In the genomic region with DNA sequence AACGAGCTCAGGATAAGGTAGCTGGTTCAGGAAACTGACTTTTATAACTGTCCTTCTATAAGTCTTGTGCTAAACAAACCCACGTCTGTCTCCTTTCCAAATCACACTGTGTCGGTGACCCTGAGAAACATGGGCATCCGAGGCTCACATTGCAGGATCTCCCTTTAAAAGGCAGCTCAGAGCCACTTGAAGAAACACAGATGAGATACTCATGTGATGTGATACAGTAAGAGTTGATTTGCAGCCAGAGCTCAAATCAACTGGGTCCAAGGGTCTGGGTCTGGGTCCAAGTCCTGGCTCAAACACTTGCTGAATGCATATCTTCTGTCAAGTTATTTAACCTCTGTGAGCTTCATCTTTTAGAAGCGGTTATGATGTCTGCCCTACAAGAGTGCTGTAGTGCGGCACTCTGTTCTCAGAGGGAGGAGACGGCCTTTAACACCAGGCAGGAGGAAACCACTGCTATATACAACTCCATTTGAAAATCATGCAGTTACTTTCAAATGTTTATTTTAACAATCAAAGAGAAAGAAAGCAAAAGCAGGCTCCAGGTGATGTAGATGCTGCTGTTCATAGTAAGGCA, we compare ENCODE assay signal across 27 cellular contexts. TPM values are rescaled to one million over a fixed set of nuclear protein-coding genes. Genes with fewer than 3 reads are reported as not detected.
DNase-seq lines count a peak whose midpoint lies in the region; ATAC-seq and TF ChIP-seq lines count a peak whose summit lies in the region.
"Had no signal": no experiment of that assay in that cellular context is flagged by ENCODE, and none has a peak within 500 bp of the region (broad histone marks: within the 10 kb centered on the region; RNA-seq: fewer than 3 reads in every experiment).

No MANE protein-coding gene starts in this region.

- no peak for TF ChIP-seq CTCF in left ventricle myocardium inferior (IDR thresholded peaks at IDR 0.05; ENCODE audit: borderline replicate concordance)
- no peak for TF ChIP-seq CTCF in nephron (IDR thresholded peaks at IDR 0.05; ENCODE audit: unreplicated experiment in 3 of 3)
- TF ChIP-seq CTCF in WTC11 (IDR thresholded peaks at IDR 0.05), result no peak

- peaks cover 17% of the 10 kb centered on the region for H3K4me1 Mint-ChIP-seq in nephron
- no peaks in the 10 kb centered on the region for H3K4me1 Mint-ChIP-seq in WTC11
- H3K4me1 Mint-ChIP-seq: GM23338 had no signal

- DNase-seq in left ventricle myocardium superior, result no peak
- DNase-seq in left ventricle myocardium inferior, result no peak
- DNase-seq in NCI-H2227 (lab: John Stamatoyannopoulos, UW; ENCODE audit: unreplicated experiment), result peak; percentile 53
- DNase-seq in NCI-H774 (lab: John Stamatoyannopoulos, UW), result no peak
- DNase-seq in WTC11 (ENCODE audit: low spot score), result no peak
- DNase-seq: C1 segment of cervical spinal cord; Caco-2; CD4-positive, alpha-beta memory T cell; GF-D8; HFFc6; IMR-90; KG1; MG63; NCI-H1694 treated with DMSO at 0.1 percent for 48 hours; NCI-H226; NCI-H524; NCI-H748 treated with DMSO at 0.1 percent for 48 hours; PC-9; T-cell had no signal

- no peaks in the 10 kb centered on the region for H3K36me3 ChIP-seq in left ventricle myocardium inferior
- H3K36me3 ChIP-seq: HAP-1, MG63 had no signal

- H3K4me1 ChIP-seq in left ventricle myocardium inferior, result peaks cover 10% of the 10 kb centered on the region
- H3K4me1 ChIP-seq: HAP-1 had no signal

- H3K9me3 Mint-ChIP-seq in nephron, result no peaks in the 10 kb centered on the region
- H3K9me3 Mint-ChIP-seq in WTC11, result no peaks in the 10 kb centered on the region
- H3K9me3 Mint-ChIP-seq: CD4-positive, alpha-beta memory T cell; GM23338; HFFc6; T-cell had no signal

- no peak overlapping the region for H3K27ac ChIP-seq in left ventricle myocardium inferior (replicated peaks)
- H3K27ac ChIP-seq: PC-9 had no signal

- H3K4me3 Mint-ChIP-seq in nephron (no peak overlapping the region), WTC11 (no peak overlapping the region)
- H3K4me3 Mint-ChIP-seq: CD4-positive, alpha-beta memory T cell; GM23338; HFFc6 had no signal

- CTCF ChIA-PET in WTC11 (lab: Charles Lee), result interaction anchor here (2.8 to 3.3 kb wide), 2 partner anchors 17 to 115 kb away, joined by 12 to 22 read pairs; no protein-coding TSS in a partner anchor

- H3K4me3 ChIP-seq in left ventricle myocardium inferior, result no peak overlapping the region
- H3K4me3 ChIP-seq: GM23338, HAP-1, MG63, PC-9 had no signal

- H3K9me3 ChIP-seq in left ventricle myocardium inferior (replicated peaks), result no peaks in the 10 kb centered on the region
- H3K9me3 ChIP-seq: Caco-2, HAP-1, MG63 had no signal

- POLR2A ChIA-PET in WTC11 (lab: Charles Lee), result no interaction called here

- H3K27me3 Mint-ChIP-seq in nephron (ENCODE audit: low read depth) (peaks cover 12% of the 10 kb centered on the region), WTC11 (ENCODE audit: low read depth) (no peaks in the 10 kb centered on the region)

- H3K27me3 ChIP-seq in left ventricle myocardium inferior (ENCODE audit: low read depth), result peaks cover 80% of the 10 kb centered on the region
- H3K27me3 ChIP-seq: MG63 had no signal

- intact Hi-C loops in left ventricle myocardium superior (cut with micrococcal nuclease), result no loop called here
- intact Hi-C loops in left ventricle myocardium inferior (cut with micrococcal nuclease), result no loop called here

- ATAC-seq in left ventricle myocardium superior (peak; percentile 87), WTC11 (no peak), HG03457 (IDR thresholded peaks at IDR 0.05; ENCODE audit: unreplicated experiment) (no peak)
- ATAC-seq: GM23338, Right ventricle myocardium inferior had no signal

- H3K36me3 Mint-ChIP-seq in nephron (ENCODE audit: low read depth) (no peaks in the 10 kb centered on the region), WTC11 (no peaks in the 10 kb centered on the region)
- H3K36me3 Mint-ChIP-seq: CD4-positive, alpha-beta memory T cell; T-cell had no signal

- H3K27ac Mint-ChIP-seq in nephron (peak overlapping the region in 2 of 3 experiments; percentile 56 to 76), WTC11 (no peak overlapping the region)
- H3K27ac Mint-ChIP-seq: GM23338, HFFc6, T-cell had no signal

TF ChIP-seq in WTC11, 78 proteins besides CTCF, POLR2A, EP300 and RAD21:
- no peak for TF ChIP-seq ATF1 (CRISPR knock-in tag; IDR thresholded peaks at IDR 0.05)
- TF ChIP-seq, protein P1, sequence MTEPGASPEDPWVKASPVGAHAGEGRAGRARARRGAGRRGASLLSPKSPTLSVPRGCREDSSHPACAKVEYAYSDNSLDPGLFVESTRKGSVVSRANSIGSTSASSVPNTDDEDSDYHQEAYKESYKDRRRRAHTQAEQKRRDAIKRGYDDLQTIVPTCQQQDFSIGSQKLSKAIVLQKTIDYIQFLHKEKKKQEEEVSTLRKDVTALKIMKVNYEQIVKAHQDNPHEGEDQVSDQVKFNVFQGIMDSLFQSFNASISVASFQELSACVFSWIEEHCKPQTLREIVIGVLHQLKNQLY (CRISPR knock-in tag; IDR thresholded peaks at IDR 0.05), result no peak
- TF ChIP-seq, protein P2, sequence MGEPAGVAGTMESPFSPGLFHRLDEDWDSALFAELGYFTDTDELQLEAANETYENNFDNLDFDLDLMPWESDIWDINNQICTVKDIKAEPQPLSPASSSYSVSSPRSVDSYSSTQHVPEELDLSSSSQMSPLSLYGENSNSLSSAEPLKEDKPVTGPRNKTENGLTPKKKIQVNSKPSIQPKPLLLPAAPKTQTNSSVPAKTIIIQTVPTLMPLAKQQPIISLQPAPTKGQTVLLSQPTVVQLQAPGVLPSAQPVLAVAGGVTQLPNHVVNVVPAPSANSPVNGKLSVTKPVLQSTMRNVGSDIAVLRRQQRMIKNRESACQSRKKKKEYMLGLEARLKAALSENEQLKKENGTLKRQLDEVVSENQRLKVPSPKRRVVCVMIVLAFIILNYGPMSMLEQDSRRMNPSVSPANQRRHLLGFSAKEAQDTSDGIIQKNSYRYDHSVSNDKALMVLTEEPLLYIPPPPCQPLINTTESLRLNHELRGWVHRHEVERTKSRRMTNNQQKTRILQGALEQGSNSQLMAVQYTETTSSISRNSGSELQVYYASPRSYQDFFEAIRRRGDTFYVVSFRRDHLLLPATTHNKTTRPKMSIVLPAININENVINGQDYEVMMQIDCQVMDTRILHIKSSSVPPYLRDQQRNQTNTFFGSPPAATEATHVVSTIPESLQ (CRISPR knock-in tag; IDR thresholded peaks at IDR 0.05), result no peak
- no peak for TF ChIP-seq JAZF1 (CRISPR knock-in tag; IDR thresholded peaks at IDR 0.05)
- TF ChIP-seq, protein P3, sequence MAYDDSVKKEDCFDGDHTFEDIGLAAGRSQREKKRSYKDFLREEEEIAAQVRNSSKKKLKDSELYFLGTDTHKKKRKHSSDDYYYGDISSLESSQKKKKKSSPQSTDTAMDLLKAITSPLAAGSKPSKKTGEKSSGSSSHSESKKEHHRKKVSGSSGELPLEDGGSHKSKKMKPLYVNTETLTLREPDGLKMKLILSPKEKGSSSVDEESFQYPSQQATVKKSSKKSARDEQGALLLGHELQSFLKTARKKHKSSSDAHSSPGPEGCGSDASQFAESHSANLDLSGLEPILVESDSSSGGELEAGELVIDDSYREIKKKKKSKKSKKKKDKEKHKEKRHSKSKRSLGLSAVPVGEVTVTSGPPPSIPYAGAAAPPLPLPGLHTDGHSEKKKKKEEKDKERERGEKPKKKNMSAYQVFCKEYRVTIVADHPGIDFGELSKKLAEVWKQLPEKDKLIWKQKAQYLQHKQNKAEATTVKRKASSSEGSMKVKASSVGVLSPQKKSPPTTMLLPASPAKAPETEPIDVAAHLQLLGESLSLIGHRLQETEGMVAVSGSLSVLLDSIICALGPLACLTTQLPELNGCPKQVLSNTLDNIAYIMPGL (CRISPR knock-in tag; IDR thresholded peaks at IDR 0.05), result no peak
- TF ChIP-seq, protein P4, sequence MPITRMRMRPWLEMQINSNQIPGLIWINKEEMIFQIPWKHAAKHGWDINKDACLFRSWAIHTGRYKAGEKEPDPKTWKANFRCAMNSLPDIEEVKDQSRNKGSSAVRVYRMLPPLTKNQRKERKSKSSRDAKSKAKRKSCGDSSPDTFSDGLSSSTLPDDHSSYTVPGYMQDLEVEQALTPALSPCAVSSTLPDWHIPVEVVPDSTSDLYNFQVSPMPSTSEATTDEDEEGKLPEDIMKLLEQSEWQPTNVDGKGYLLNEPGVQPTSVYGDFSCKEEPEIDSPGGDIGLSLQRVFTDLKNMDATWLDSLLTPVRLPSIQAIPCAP (CRISPR knock-in tag; IDR thresholded peaks at IDR 0.05), result no peak
- TF ChIP-seq RELA (CRISPR knock-in tag; IDR thresholded peaks at IDR 0.05; ENCODE audit: borderline replicate concordance), result no peak
- TF ChIP-seq NR2C2 (CRISPR knock-in tag; IDR thresholded peaks at IDR 0.05), result no peak
- TF ChIP-seq ETV6 (CRISPR knock-in tag; IDR thresholded peaks at IDR 0.05), result no peak
- TF ChIP-seq, protein P5, sequence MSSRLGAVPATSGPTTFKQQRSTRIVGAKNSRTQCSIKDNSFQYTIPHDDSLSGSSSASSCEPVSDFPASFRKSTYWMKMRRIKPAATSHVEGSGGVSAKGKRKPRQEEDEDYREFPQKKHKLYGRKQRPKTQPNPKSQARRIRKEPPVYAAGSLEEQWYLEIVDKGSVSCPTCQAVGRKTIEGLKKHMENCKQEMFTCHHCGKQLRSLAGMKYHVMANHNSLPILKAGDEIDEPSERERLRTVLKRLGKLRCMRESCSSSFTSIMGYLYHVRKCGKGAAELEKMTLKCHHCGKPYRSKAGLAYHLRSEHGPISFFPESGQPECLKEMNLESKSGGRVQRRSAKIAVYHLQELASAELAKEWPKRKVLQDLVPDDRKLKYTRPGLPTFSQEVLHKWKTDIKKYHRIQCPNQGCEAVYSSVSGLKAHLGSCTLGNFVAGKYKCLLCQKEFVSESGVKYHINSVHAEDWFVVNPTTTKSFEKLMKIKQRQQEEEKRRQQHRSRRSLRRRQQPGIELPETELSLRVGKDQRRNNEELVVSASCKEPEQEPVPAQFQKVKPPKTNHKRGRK (CRISPR knock-in tag; IDR thresholded peaks at IDR 0.05; ENCODE audit: borderline replicate concordance), result no peak
- TF ChIP-seq GABPB1 (CRISPR knock-in tag; IDR thresholded peaks at IDR 0.05), result no peak
TF ChIP-seq in WTC11: peak in this region for 0.

RNA-seq across cellular contexts. Expression of a gene that starts 6.4 kb away (rescaled TPM):
- total RNA-seq in left ventricle myocardium superior, result not detected
- total RNA-seq in left ventricle myocardium inferior, result not detected
- total RNA-seq in WTC11 (2021), result not detected in 3 replicates
- total RNA-seq: A673; Caco-2; CD4-positive, alpha-beta memory T cell; GM23338; IMR-90; PC-9; Right ventricle myocardium inferior; RPMI7951; SK-MEL-5; T-cell had no signal

RNA-seq across cellular contexts. Expression of a gene that starts 10.0 kb away (rescaled TPM):
- total RNA-seq in left ventricle myocardium superior (not detected), left ventricle myocardium inferior (not detected), WTC11 (2021) (not detected in 3 replicates)
- total RNA-seq: A673; Caco-2; CD4-positive, alpha-beta memory T cell; GM23338; HFFc6; IMR-90; PC-9; Right ventricle myocardium inferior; RPMI7951; SK-MEL-5; T-cell had no signal

RNA-seq across cellular contexts. Expression of a gene that starts 32.8 kb away (rescaled TPM):
- not detected for total RNA-seq in left ventricle myocardium superior
- 0.22 TPM for total RNA-seq in left ventricle myocardium inferior
- not detected in 3 replicates for total RNA-seq in WTC11 (2021)
- total RNA-seq: A673; Caco-2; CD4-positive, alpha-beta memory T cell; GM23338; IMR-90; PC-9; Right ventricle myocardium inferior; RPMI7951; SK-MEL-5; T-cell had no signal

RNA-seq across cellular contexts. Expression of a gene that starts 37.0 kb away (rescaled TPM):
- not detected for total RNA-seq in left ventricle myocardium superior
- total RNA-seq in left ventricle myocardium inferior, result not detected
- not detected in 3 replicates for total RNA-seq in WTC11 (2021)
- total RNA-seq: A673; Caco-2; CD4-positive, alpha-beta memory T cell; GM23338; IMR-90; PC-9; Right ventricle myocardium inferior; RPMI7951; SK-MEL-5; T-cell had no signal

RNA-seq across cellular contexts. Expression of a gene that starts 46.5 kb away (rescaled TPM):
- total RNA-seq in left ventricle myocardium superior (not detected), left ventricle myocardium inferior (not detected), WTC11 (2021) (not detected in 3 replicates)
- total RNA-seq: A673; Caco-2; CD4-positive, alpha-beta memory T cell; GM23338; HFFc6; IMR-90; PC-9; Right ventricle myocardium inferior; RPMI7951; SK-MEL-5; T-cell had no signal
